22 cellular contexts compared by ENCODE assay signal in the genomic region with DNA sequence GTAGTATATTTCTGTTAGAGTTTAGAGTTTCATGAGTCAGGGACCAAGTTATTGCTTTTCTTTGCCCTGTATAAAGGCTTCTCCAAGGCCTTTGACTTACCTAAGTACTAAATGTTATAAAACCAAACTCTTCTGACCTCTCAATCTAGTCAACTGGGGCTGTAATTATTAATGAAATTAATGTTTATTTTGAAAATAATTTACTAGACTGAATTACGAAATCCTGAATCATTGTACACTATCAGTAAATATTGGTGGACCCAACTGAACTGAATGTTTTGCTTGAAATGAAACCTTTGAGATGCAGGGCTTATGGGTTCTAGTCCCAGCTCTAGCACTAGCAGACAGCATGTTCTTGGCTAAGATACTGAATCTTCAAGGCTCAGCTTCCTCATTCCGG. TPM values are rescaled to one million over a fixed set of nuclear protein-coding genes. Genes with fewer than 3 reads are reported as not detected.
"Had no signal": no experiment of that assay in that cellular context is flagged by ENCODE, and none has a peak within 500 bp of the region (broad histone marks: within the 10 kb centered on the region; RNA-seq: fewer than 3 reads in every experiment).

No MANE protein-coding gene starts in this region.

- DNase-seq: IMR-90, Karpas-422, KG1, MG63, NCI-H1092, NCI-H1105 treated with DMSO at 0.1 percent for 48 hours, NCI-H1417 treated with DMSO at 0.1 percent for 48 hours, NCI-H187, NCI-H2029, NCI-H2081 treated with DMSO at 0.1 percent for 48 hours, NCI-H2171, NCI-H345, NCI-H446 treated with DMSO at 0.1 percent for 48 hours, NCI-H510A treated with DMSO at 0.1 percent for 48 hours, NCI-H526, NCI-H774, Right ventricle myocardium superior, RPMI8226, SIG-M5 had no signal

- H3K4me3 ChIP-seq: MG63, SJSA1, SK-N-MC had no signal

RNA-seq across cellular contexts. Expression of a gene that starts 1.7 kb away (rescaled TPM):
- total RNA-seq: HT-29, IMR-90, Right ventricle myocardium superior, SJSA1 had no signal
